ENCODE assay signal across 15 cellular contexts in genomic region chr7:12091164-12091563, GRCh38.
"Had no signal": no experiment of that assay in that cellular context is flagged by ENCODE, and none has a peak within 500 bp of the region (broad histone marks: within the 10 kb centered on the region; RNA-seq: fewer than 3 reads in every experiment).

No MANE protein-coding gene starts in this region.

- H3K4me3 ChIP-seq: body of pancreas, stomach, vagina had no signal

- H3K4me1 ChIP-seq: body of pancreas, foreskin keratinocyte, stomach, vagina had no signal

- H3K9me3 ChIP-seq: body of pancreas, vagina had no signal

- ATAC-seq: activated CD8-positive, alpha-beta T cell treated with anti-CD3 and anti-CD28 coated beads, Interleukin-2, amount 10 ng/mL, durations not matched to agents 7 days and 5 days; body of pancreas; foreskin keratinocyte; left lobe of liver had no signal

- DNase-seq: activated CD4-positive, alpha-beta T cell treated with anti-CD3 and anti-CD28 coated beads, Interleukin-2, amount 10 ng/mL, durations not matched to agents 7 days and 5 days; activated CD8-positive, alpha-beta T cell treated with anti-CD3 and anti-CD28 coated beads, Interleukin-2, amount 10 ng/mL, durations not matched to agents 7 days and 5 days; activated naive CD4-positive, alpha-beta T cell treated with Interleukin-2 at 50 U/mL for 16 hours; activated T-cell treated with anti-CD3 and anti-CD28 coated beads, Interleukin-2, amount 50 U/mL, for 24 hours; body of pancreas; caudate nucleus; foreskin keratinocyte; naive B cell; right cardiac atrium; stimulated activated CD4-positive, alpha-beta T cell treated with anti-CD3 and anti-CD28 coated beads, Interleukin-4, amount 100 ng/mL, for 24 hours; stomach; T-helper 9 cell had no signal

- H3K27ac ChIP-seq: body of pancreas, epithelial cell of prostate, foreskin keratinocyte, stomach, vagina had no signal

- H3K27me3 ChIP-seq: body of pancreas, foreskin keratinocyte, stomach, vagina had no signal

- H3K36me3 ChIP-seq: stomach, vagina had no signal
